ENCODE assay signal across 23 cellular contexts in the genomic region with DNA sequence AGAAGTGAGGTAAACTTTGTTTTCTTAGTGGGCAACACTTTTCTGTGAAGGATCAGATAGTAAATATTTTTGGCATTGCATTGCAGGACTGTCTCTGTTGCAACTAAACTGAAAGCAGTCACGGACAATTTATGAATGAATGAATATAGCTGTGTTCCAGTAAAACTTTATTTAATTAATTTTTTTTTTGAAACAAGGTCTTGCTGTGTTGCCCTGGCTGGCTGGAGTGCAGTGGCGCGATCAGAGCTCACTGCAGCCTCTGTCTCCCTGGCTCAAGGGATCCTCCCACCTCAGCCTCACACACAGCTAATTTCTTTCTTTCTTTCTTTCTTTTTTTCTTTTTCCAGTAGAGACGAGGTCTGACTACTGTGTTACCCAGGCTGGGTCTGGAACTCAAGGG. TPM values are rescaled to one million over a fixed set of nuclear protein-coding genes. Genes with fewer than 3 reads are reported as not detected.
DNase-seq lines count a peak whose midpoint lies in the region; ATAC-seq and TF ChIP-seq lines count a peak whose summit lies in the region.
"Had no signal": no experiment of that assay in that cellular context is flagged by ENCODE, and none has a peak within 500 bp of the region (broad histone marks: within the 10 kb centered on the region; RNA-seq: fewer than 3 reads in every experiment).

No MANE protein-coding gene starts in this region.

- no peaks in the 10 kb centered on the region for H3K9me3 ChIP-seq in sigmoid colon

- H3K9me3 Mint-ChIP-seq in IgD-negative memory B cell: peaks cover 0 to 4% (median 0%) of the 10 kb centered on the region in 3 donors
- H3K9me3 Mint-ChIP-seq: CD4-positive, alpha-beta T cell had no signal

- ATAC-seq in GM21390 (IDR thresholded peaks at IDR 0.05; ENCODE audit: unreplicated experiment): no peak
- ATAC-seq: Panc1 had no signal

- peaks cover 3% of the 10 kb centered on the region for H3K27me3 Mint-ChIP-seq in IgD-negative memory B cell
- H3K27me3 Mint-ChIP-seq: CD4-positive, alpha-beta T cell had no signal

- TF ChIP-seq CTCF in AG10803 (conservative IDR thresholded peaks at IDR 0.05; ENCODE audit: low read length): no peak
- TF ChIP-seq CTCF in sigmoid colon (IDR thresholded peaks at IDR 0.05): no peak

- 82 to 86% methylated on average over 4 of the region's 4 CpGs for WGBS in sigmoid colon, 2 donors

- no peaks in the 10 kb centered on the region for H3K4me1 ChIP-seq in sigmoid colon
- H3K4me1 ChIP-seq: BLaER1 had no signal

- no peak for TF ChIP-seq EP300 in sigmoid colon (IDR thresholded peaks at IDR 0.05)

- H3K4me3 Mint-ChIP-seq in IgD-negative memory B cell: no peak overlapping the region
- H3K4me3 Mint-ChIP-seq: CD4-positive, alpha-beta T cell had no signal

- H3K36me3 ChIP-seq in sigmoid colon: peaks cover 0 to 18% (median 0%) of the 10 kb centered on the region in 4 donors

- TF ChIP-seq POLR2A in sigmoid colon (IDR thresholded peaks at IDR 0.05): no peak

- DNase-seq in AG10803 (ENCODE audit: low read depth) (peak; percentile 20), foreskin melanocyte (peak; percentile 61), sigmoid colon (peak; percentile 30), superior temporal gyrus (ENCODE audit: extremely low spot score) (no peak)
- no peak for DNase-seq in activated CD4-positive, alpha-beta T cell treated with anti-CD3 and anti-CD28 coated beads for 1 hour
- DNase-seq: ACHN; CD4-positive, alpha-beta T cell; COR-L47; HCEC 1CT; IMR-90; MM.1S; NCI-H1417; NCI-H1694 treated with DMSO at 0.1 percent for 48 hours; NCI-H2081; NCI-H2227 treated with DMSO at 0.1 percent for 48 hours; NCI-H526 treated with DMSO at 0.1 percent for 48 hours; SHP77 had no signal

- no peak overlapping the region for H3K4me3 ChIP-seq in AG10803 (ENCODE audit: low read length)
- H3K4me3 ChIP-seq in sigmoid colon: no peak overlapping the region
- H3K4me3 ChIP-seq: BLaER1 had no signal

- H3K27me3 ChIP-seq in sigmoid colon: no peaks in the 10 kb centered on the region
- H3K27me3 ChIP-seq: BLaER1 had no signal

- peaks cover 5 to 8% (median 7%) of the 10 kb centered on the region in 3 donors for H3K4me1 Mint-ChIP-seq in IgD-negative memory B cell

- intact Hi-C loops in sigmoid colon (cut with DNase I): no loop called here

- no peak overlapping the region for H3K27ac ChIP-seq in sigmoid colon
- H3K27ac ChIP-seq: BLaER1, KMS-11, RWPE1 had no signal

- peak overlapping the region in 2 of 3 donors; percentile 5 to 76 for H3K27ac Mint-ChIP-seq in IgD-negative memory B cell
- H3K27ac Mint-ChIP-seq: CD4-positive, alpha-beta T cell had no signal

- H3K36me3 Mint-ChIP-seq in IgD-negative memory B cell: peaks cover 6% of the 10 kb centered on the region

RNA-seq across cellular contexts. Expression of a gene that starts 15.8 kb away (rescaled TPM):
- 36.0 TPM for polyA plus RNA-seq in IgD-negative memory B cell
- 10 to 100 TPM; 17.1 to 28.0 (median 22.0) TPM for total RNA-seq in sigmoid colon
- 10 to 100 TPM; 15.0 to 44.3 (median 23.8) TPM for polyA plus RNA-seq in sigmoid colon

RNA-seq across cellular contexts. Expression of a gene that starts 16.3 kb away (rescaled TPM):
- polyA plus RNA-seq in IgD-negative memory B cell (197 TPM), sigmoid colon (100 to 1,000 TPM in 1 of 3 donors, 10 to 100 TPM in 2; 82.3 to 124 (median 91.8) TPM)
- 100 to 1,000 TPM in 1 of 4 donors, 10 to 100 TPM in 3; 64.3 to 103 (median 82.8) TPM for total RNA-seq in sigmoid colon

RNA-seq across cellular contexts. Expression of a gene that starts 32.8 kb away (rescaled TPM):
- 190 TPM for polyA plus RNA-seq in IgD-negative memory B cell
- total RNA-seq in sigmoid colon: 100 to 1,000 TPM in 1 of 4 donors, 10 to 100 TPM in 3; 74.9 to 112 (median 80.7) TPM
- polyA plus RNA-seq in sigmoid colon: 100 to 1,000 TPM in 1 of 3 donors, 10 to 100 TPM in 2; 72.7 to 126 (median 84.2) TPM

RNA-seq across cellular contexts. Expression of a gene that starts 57.7 kb away (rescaled TPM):
- polyA plus RNA-seq in IgD-negative memory B cell (16.8 TPM), sigmoid colon (10 to 100 TPM; 35.4 to 64.6 (median 46.5) TPM)
- 10 to 100 TPM; 43.8 to 55.9 (median 45.6) TPM for total RNA-seq in sigmoid colon

Comparison
In these comparisons a context has a peak if more than half of its experiments do, and no peak if none do; other contexts are left out.
1. DNase-seq: peak in AG10803 (single experiment), foreskin melanocyte (single experiment) and sigmoid colon (single experiment); none in activated CD4-positive, alpha-beta T cell treated with anti-CD3 and anti-CD28 coated beads for 1 hour (single experiment) and superior temporal gyrus (single experiment).